Comparison of ENCODE assay signal across 8 cellular contexts in genomic region chr16:56988948-56989945, GRCh38. TPM values are rescaled to one million over a fixed set of nuclear protein-coding genes. Genes with fewer than 3 reads are reported as not detected.
DNase-seq lines count a peak whose midpoint lies in the region; ATAC-seq and TF ChIP-seq lines count a peak whose summit lies in the region.

NLRC5 (plus strand) TSS chr16:56989557; CDS start chr16:57020713, 31,156 bp downstream.

- peak within 1 kb of the TSS; percentile 70 for H3K4me3 ChIP-seq in neural cell (ENCODE audit: low read length)

- peak within 1 kb of the TSS; percentile 99 to 100 for H3K27ac Mint-ChIP-seq in stimulated activated naive CD8-positive, alpha-beta T cell treated with anti-CD3 and anti-CD28 coated beads, Interleukin-15, amount 100 ng/mL, for 72 hours

- peaks cover 34% of the 10 kb centered on the region for H3K27me3 ChIP-seq in neural cell (ENCODE audit: insufficient read depth, low read depth, low read length)

- no peak within 1 kb of the TSS for H3K27ac ChIP-seq in neural cell (ENCODE audit: low read length)

- TF ChIP-seq POLR2A in Raji (IDR thresholded peaks at IDR 0.05; ENCODE audit: insufficient read depth, low read depth, low read length) = peak; percentile 69

- H3K79me2 ChIP-seq in neural cell (replicated peaks; ENCODE audit: insufficient read depth, low read length) = no peaks in the 10 kb centered on the region

- H3K36me3 ChIP-seq in neural cell (ENCODE audit: insufficient read depth, low read length) = no peaks in the 10 kb centered on the region

- no peaks in the 10 kb centered on the region for H3K9me2 ChIP-seq in neural cell (ENCODE audit: insufficient read depth, low read length)

- no peaks in the 10 kb centered on the region for H3K9me3 ChIP-seq in neural cell (ENCODE audit: low read length)

- peak within 1 kb of the TSS; percentile 97 to 99 for H3K4me3 Mint-ChIP-seq in stimulated activated naive CD8-positive, alpha-beta T cell treated with anti-CD3 and anti-CD28 coated beads, Interleukin-15, amount 100 ng/mL, for 72 hours

- H3K4me1 Mint-ChIP-seq in stimulated activated naive CD8-positive, alpha-beta T cell treated with anti-CD3 and anti-CD28 coated beads, Interleukin-15, amount 100 ng/mL, for 72 hours = peaks cover 87% of the 10 kb centered on the region

- DNase-seq in DMS114 treated with DMSO at 0.1 percent for 48 hours (lab: John Stamatoyannopoulos, UW; ENCODE audit: unreplicated experiment) (peak; percentile 25), HuH-7.5 (ENCODE audit: low spot score) (peak; percentile 51), fibroblast of the conjunctiva (ENCODE audit: low read depth) (peak; percentile 58)
- peak; percentile 85 for DNase-seq in activated effector memory CD4-positive, alpha-beta T cell treated with Interleukin-2 at 50 U/mL for 16 hours
- peak; percentile 95 to 96 for DNase-seq in stimulated activated naive CD8-positive, alpha-beta T cell treated with anti-CD3 and anti-CD28 coated beads, Interleukin-15, amount 100 ng/mL, for 72 hours

- no peak within 1 kb of the TSS for H2AFZ ChIP-seq in neural cell (ENCODE audit: low read depth, low read length)

- peak within 1 kb of the TSS; percentile 33 for H3K9ac ChIP-seq in neural cell (ENCODE audit: low read length)

- TF ChIP-seq EP300 in neural cell (conservative IDR thresholded peaks at IDR 0.05; ENCODE audit: poor library complexity, severe bottlenecking) = no peak

- H3K27me3 Mint-ChIP-seq in stimulated activated naive CD8-positive, alpha-beta T cell treated with anti-CD3 and anti-CD28 coated beads, Interleukin-15, amount 100 ng/mL, for 72 hours = no peaks in the 10 kb centered on the region

- H3K9me3 Mint-ChIP-seq in stimulated activated naive CD8-positive, alpha-beta T cell treated with anti-CD3 and anti-CD28 coated beads, Interleukin-15, amount 100 ng/mL, for 72 hours = no peaks in the 10 kb centered on the region

- peak within 1 kb of the TSS; percentile 42 for H3K4me2 ChIP-seq in neural cell (ENCODE audit: low read length)

- no peak for TF ChIP-seq RAD21 in neural cell (conservative IDR thresholded peaks at IDR 0.05)

- no peaks in the 10 kb centered on the region for H4K20me1 ChIP-seq in neural cell (ENCODE audit: insufficient read depth)

- H3F3A ChIP-seq in neural cell (ENCODE audit: insufficient read depth, low read length, poor library complexity, severe bottlenecking) = no peaks in the 10 kb centered on the region

- no peak for TF ChIP-seq CTCF in neural cell (IDR thresholded peaks at IDR 0.05; ENCODE audit: poor library complexity, severe bottlenecking)

- peak; percentile 69 for ATAC-seq in GM21447 (IDR thresholded peaks at IDR 0.05; ENCODE audit: unreplicated experiment)
- ATAC-seq in stimulated activated naive CD8-positive, alpha-beta T cell treated with anti-CD3 and anti-CD28 coated beads, Interleukin-15, amount 100 ng/mL, for 72 hours = peak; percentile 87

TF ChIP-seq in neural cell, 6 proteins besides CTCF, POLR2A, EP300 and RAD21:
- TF ChIP-seq EZH2 (IDR thresholded peaks at IDR 0.05; ENCODE audit: borderline replicate concordance, insufficient read depth, low read length, poor library complexity, severe bottlenecking) (no peak), SMC3 (conservative IDR thresholded peaks at IDR 0.05; ENCODE audit: poor library complexity) (peak; percentile 28), REST (IDR thresholded peaks at IDR 0.05; ENCODE audit: borderline replicate concordance) (no peak), MXI1 (conservative IDR thresholded peaks at IDR 0.05; ENCODE audit: poor library complexity, severe bottlenecking) (peak; percentile 36), POLR2AphosphoS5 (IDR thresholded peaks at IDR 0.05) (peak; percentile 22), TAF1 (IDR thresholded peaks at IDR 0.05; ENCODE audit: low read depth) (no peak)
TF ChIP-seq in neural cell: peak in this region for 3.

RNA-seq across cellular contexts. Expression of gene NLRC5, which starts in this region (rescaled TPM):
- not detected in 2 replicates for polyA plus RNA-seq in neural cell
- not detected in 2 replicates for polyA minus RNA-seq in neural cell

Comparison
In these comparisons a context has a peak if more than half of its experiments do, and no peak if none do; other contexts are left out.
1. DNase-seq: peak in every context shown above with its lines; median percentile 96 in stimulated activated naive CD8-positive, alpha-beta T cell treated with anti-CD3 and anti-CD28 coated beads, Interleukin-15, amount 100 ng/mL, for 72 hours; 85 in activated effector memory CD4-positive, alpha-beta T cell treated with Interleukin-2 at 50 U/mL for 16 hours; 58 in fibroblast of the conjunctiva; 51 in HuH-7.5; 25 in DMS114 treated with DMSO at 0.1 percent for 48 hours.